Comparison of ENCODE assay signal across 1 cellular context in the genomic region with DNA sequence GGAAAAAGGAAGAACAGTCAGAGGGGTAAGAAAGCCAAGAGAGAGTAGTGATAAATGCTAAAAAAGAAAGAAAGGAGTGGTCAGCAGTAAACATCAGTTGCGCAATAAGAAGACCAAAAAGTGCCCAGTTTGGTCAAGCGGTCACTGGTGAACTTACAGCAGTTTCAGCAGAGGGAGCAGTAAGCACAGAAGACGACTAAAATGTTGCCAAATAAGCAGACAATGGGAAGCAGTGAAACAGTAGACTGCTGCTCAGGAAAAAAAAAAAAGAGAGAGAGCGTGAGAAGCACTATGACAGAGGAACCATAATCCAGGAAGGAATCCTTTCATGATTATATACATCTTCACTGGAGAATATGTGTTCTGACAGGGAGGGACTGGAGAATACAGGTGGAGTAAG.
TF ChIP-seq lines count a peak whose summit lies in the region.

No MANE protein-coding gene starts in this region.

TF ChIP-seq in H1, 55 proteins besides CTCF, POLR2A, EP300 and RAD21:
- TF ChIP-seq CEBPB (IDR thresholded peaks at IDR 0.05; ENCODE audit: low read depth, low read length) (peak; percentile 89), TBP (IDR thresholded peaks at IDR 0.05; ENCODE audit: low read depth, low read length) (no peak)
